Comparison of ENCODE assay signal across 8 cellular contexts in the genomic region with DNA sequence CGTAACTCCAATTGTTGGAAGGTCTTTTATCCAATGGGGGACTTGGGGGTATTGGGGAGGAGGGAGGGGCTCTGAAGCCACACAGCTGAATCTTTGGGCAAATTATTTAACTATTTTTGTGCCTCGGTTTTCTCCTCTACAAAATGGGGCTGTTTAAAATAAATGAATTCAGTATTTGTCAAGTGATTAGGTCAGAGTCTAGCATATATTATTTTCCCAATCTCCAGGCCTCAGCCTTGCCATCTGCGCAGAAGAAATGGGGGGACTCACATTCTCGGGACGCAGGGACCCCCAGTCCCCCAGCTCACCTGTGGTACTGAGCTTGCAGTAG. TPM values are rescaled to one million over a fixed set of nuclear protein-coding genes. Genes with fewer than 3 reads are reported as not detected.
A peak's percentile ranks its signal among the peaks of the same experiment; 100 is the strongest.
DNase-seq lines count a peak whose midpoint lies in the region; ATAC-seq, FAIRE-seq and TF ChIP-seq lines count a peak whose summit lies in the region.

No MANE protein-coding gene starts in this region.

- H3K27me3 Mint-ChIP-seq in WTC11 (ENCODE audit: low read depth): no peaks in the 10 kb centered on the region

- no peak for DNase-seq in GM18507 (ENCODE audit: extremely low spot score, insufficient read length, low read depth)
- DNase-seq in WTC11 (ENCODE audit: low spot score): no peak
- DNase-seq in skeletal muscle cell (ENCODE audit: low read depth): no peak
- no peak for DNase-seq in dermis blood vessel endothelial cell
- no peak for DNase-seq in GM19239 (ENCODE audit: insufficient read length, low spot score)
- DNase-seq in activated CD4-positive, alpha-beta T cell treated with anti-CD3 and anti-CD28 coated beads, Interleukin-2, amount 50 U/mL, for 1 hour: no peak
- DNase-seq in NCI-H1694 (lab: John Stamatoyannopoulos, UW): no peak

- no peak for ATAC-seq in WTC11
- no peak for ATAC-seq in gastroesophageal sphincter

- TF ChIP-seq CTCF in WTC11 (IDR thresholded peaks at IDR 0.05) (no peak), gastroesophageal sphincter (IDR thresholded peaks at IDR 0.05) (no peak)

- POLR2A ChIA-PET in WTC11 (lab: Charles Lee): interaction anchor here (0.5 to 0.6 kb wide), 2 partner anchors 12 to 35 kb away, joined by 3 to 5 read pairs; no protein-coding TSS in a partner anchor

- CTCF ChIA-PET in WTC11 (lab: Charles Lee): interaction anchor here (0.6 to 3.9 kb wide), 6 partner anchors 15 to 68 kb away, joined by 3 to 15 read pairs (median 6); no protein-coding TSS in a partner anchor

- TF ChIP-seq POLR2A in gastroesophageal sphincter (IDR thresholded peaks at IDR 0.05): no peak

- H3K27ac ChIP-seq in gastroesophageal sphincter: peak overlapping the region; percentile 86 to 99 (median 98)

- H3K9me3 ChIP-seq in gastroesophageal sphincter: no peaks in the 10 kb centered on the region

- H3K36me3 ChIP-seq in gastroesophageal sphincter: peaks cover 0 to 42% of the 10 kb centered on the region in 2 donors

- H3K9me3 Mint-ChIP-seq in WTC11: no peaks in the 10 kb centered on the region

- TF ChIP-seq EP300 in gastroesophageal sphincter (IDR thresholded peaks at IDR 0.05): no peak

- H3K4me3 Mint-ChIP-seq in WTC11: peak overlapping the region; percentile 68

- H3K4me3 ChIP-seq in gastroesophageal sphincter (peak overlapping the region; percentile 68 to 79), skeletal muscle cell (ENCODE audit: low read depth, low read length) (peak overlapping the region; percentile 88)

- H3K36me3 Mint-ChIP-seq in WTC11: peaks cover 9% of the 10 kb centered on the region; the same call in 1 of the 2 replicates

- peak overlapping the region; percentile 41; the same call in 1 of the 2 replicates for H3K27ac Mint-ChIP-seq in WTC11

- peaks cover 32% of the 10 kb centered on the region for H3K4me1 Mint-ChIP-seq in WTC11

- 20 to 26% methylated on average over 1 to 2 of the region's 5 CpGs for WGBS in gastroesophageal sphincter (ENCODE audit: low coverage in 1 of 2), 2 donors

- no peaks in the 10 kb centered on the region for H3K27me3 ChIP-seq in gastroesophageal sphincter

- peak; percentile 60 for FAIRE-seq in GM18507 (lab: Jason Lieb, UNC)
- FAIRE-seq in GM19239 (lab: Jason Lieb, UNC): no peak

- H3K4me1 ChIP-seq in gastroesophageal sphincter: peaks cover 2 to 67% (median 28%) of the 10 kb centered on the region in 3 donors

TF ChIP-seq in WTC11, 78 proteins besides CTCF, POLR2A, EP300 and RAD21:
- TF ChIP-seq FOXP1 (CRISPR knock-in tag; IDR thresholded peaks at IDR 0.05; ENCODE audit: borderline replicate concordance) (no peak), GRHL2 (CRISPR knock-in tag; IDR thresholded peaks at IDR 0.05; ENCODE audit: insufficient replicate concordance, severe bottlenecking) (no peak), RELA (CRISPR knock-in tag; IDR thresholded peaks at IDR 0.05; ENCODE audit: borderline replicate concordance) (no peak), FOXP4 (CRISPR knock-in tag; IDR thresholded peaks at IDR 0.05) (no peak), FOXK1 (CRISPR knock-in tag; IDR thresholded peaks at IDR 0.05) (no peak), E2F1 (CRISPR knock-in tag; IDR thresholded peaks at IDR 0.05) (no peak), GABPB1 (CRISPR knock-in tag; IDR thresholded peaks at IDR 0.05) (no peak), JAZF1 (CRISPR knock-in tag; IDR thresholded peaks at IDR 0.05) (no peak), GTF2I (CRISPR knock-in tag; conservative IDR thresholded peaks at IDR 0.05) (no peak), CBFB (CRISPR knock-in tag; IDR thresholded peaks at IDR 0.05; ENCODE audit: low read depth) (no peak), IRF2 (CRISPR knock-in tag; IDR thresholded peaks at IDR 0.05; ENCODE audit: borderline replicate concordance, low read depth) (no peak), KAT7 (CRISPR knock-in tag; IDR thresholded peaks at IDR 0.05; ENCODE audit: borderline replicate concordance) (no peak)
- TF ChIP-seq, protein P1, sequence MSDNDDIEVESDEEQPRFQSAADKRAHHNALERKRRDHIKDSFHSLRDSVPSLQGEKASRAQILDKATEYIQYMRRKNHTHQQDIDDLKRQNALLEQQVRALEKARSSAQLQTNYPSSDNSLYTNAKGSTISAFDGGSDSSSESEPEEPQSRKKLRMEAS (CRISPR knock-in tag; IDR thresholded peaks at IDR 0.05): no peak
- TF ChIP-seq, protein P2, sequence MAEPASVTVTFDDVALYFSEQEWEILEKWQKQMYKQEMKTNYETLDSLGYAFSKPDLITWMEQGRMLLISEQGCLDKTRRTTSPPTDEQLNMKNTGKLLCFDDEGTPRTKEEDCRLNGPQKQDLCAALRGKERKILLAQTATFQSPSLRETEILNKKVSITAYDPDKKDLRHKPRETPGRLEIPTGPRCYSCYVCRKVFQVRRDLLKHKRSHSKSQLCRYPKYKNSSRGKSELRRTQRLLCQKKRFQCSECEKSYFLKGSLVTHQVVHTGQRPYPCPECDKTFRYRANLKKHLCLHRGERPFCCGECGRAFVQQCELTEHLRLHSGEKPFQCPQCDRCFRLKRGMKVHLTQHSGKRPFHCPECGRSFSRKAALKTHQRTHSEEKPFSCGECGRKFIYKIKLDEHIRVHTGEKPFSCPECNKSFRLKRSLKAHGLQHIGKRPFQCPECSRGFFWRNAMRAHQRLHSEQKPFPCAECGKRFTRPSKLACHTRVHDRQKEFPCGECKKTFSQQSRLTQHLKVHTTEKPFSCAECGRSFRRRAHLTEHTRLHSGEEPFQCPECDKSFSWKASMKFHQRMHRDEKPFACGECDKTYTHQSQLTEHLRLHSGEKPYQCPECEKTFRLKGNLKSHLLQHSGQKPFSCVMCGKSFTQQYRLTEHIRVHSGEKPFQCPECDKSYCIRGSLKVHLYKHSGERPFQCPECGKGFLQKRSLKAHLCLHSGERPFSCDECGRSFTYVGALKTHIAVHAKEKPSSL (CRISPR knock-in tag; conservative IDR thresholded peaks at IDR 0.05): no peak

RNA-seq across cellular contexts. Expression of gene TLE5, which starts 1.5 kb away (rescaled TPM):
- total RNA-seq in WTC11 (2021) (233 to 249 TPM (median 246 TPM) in 3 replicates), gastroesophageal sphincter (100 to 1,000 TPM; 502 to 905 (median 558) TPM), dermis blood vessel endothelial cell (81.7 and 147 TPM in 2 replicates)

RNA-seq across cellular contexts. Expression of gene TLE2, which starts 31.7 kb away (rescaled TPM):
- total RNA-seq in WTC11 (2021) (13.1 to 20.0 TPM (median 15.8 TPM) in 3 replicates), gastroesophageal sphincter (10 to 100 TPM; 27.1 to 46.1 (median 34.4) TPM), dermis blood vessel endothelial cell (21.8 and 25.7 TPM in 2 replicates)

RNA-seq across cellular contexts. Expression of gene GNA11, which starts 33.3 kb away (rescaled TPM):
- total RNA-seq in WTC11 (2021) (22.4 to 27.2 TPM (median 23.5 TPM) in 3 replicates), gastroesophageal sphincter (100 to 1,000 TPM in 1 of 4 donors, 10 to 100 TPM in 3; 68.4 to 154 (median 83.4) TPM), dermis blood vessel endothelial cell (80.8 and 87.2 TPM in 2 replicates)
